Comparison of ENCODE assay signal across 35 cellular contexts in genomic region chr1:186073697-186074096, GRCh38.
"Had no signal": no experiment of that assay in that cellular context is flagged by ENCODE, and none has a peak within 500 bp of the region (broad histone marks: within the 10 kb centered on the region; RNA-seq: fewer than 3 reads in every experiment).

No MANE protein-coding gene starts in this region.

- H3K4me3 ChIP-seq: MG63 had no signal

- DNase-seq: Kasumi-1, MG63, MM.1S, MV-4-11, NCI-H1048, NCI-H1092, NCI-H1092 treated with DMSO at 0.1 percent for 48 hours, NCI-H1105, NCI-H1105 treated with DMSO at 0.1 percent for 48 hours, NCI-H1417, NCI-H1417 treated with DMSO at 0.1 percent for 48 hours, NCI-H1436, NCI-H1436 treated with DMSO at 0.1 percent for 48 hours, NCI-H146, NCI-H1694, NCI-H1694 treated with DMSO at 0.1 percent for 48 hours, NCI-H187, NCI-H187 treated with DMSO at 0.1 percent for 48 hours, NCI-H1930, NCI-H2029, NCI-H2029 treated with DMSO at 0.1 percent for 48 hours, NCI-H2081, NCI-H2081 treated with DMSO at 0.1 percent for 48 hours, NCI-H2107, NCI-H2171, NCI-H2171 treated with DMSO at 0.1 percent for 48 hours, NCI-H2227 treated with DMSO at 0.1 percent for 48 hours, NCI-H226, NCI-H345, NCI-H446, NCI-H446 treated with DMSO at 0.1 percent for 48 hours, NCI-H510A, NCI-H510A treated with DMSO at 0.1 percent for 48 hours, NCI-H524, NCI-H524 treated with DMSO at 0.1 percent for 48 hours had no signal

- H3K9me3 ChIP-seq: MG63 had no signal

- H3K36me3 ChIP-seq: MG63 had no signal
